In genomic region chr5:90409318-90410177, GRCh38 we compare ENCODE assay signal across 8 cellular contexts. TPM values are rescaled to one million over a fixed set of nuclear protein-coding genes. Genes with fewer than 3 reads are reported as not detected.
DNase-seq lines count a peak whose midpoint lies in the region; ATAC-seq and TF ChIP-seq lines count a peak whose summit lies in the region.

CETN3 (minus strand) TSS chr5:90409756; CDS start chr5:90409661, 95 bp downstream.

- ATAC-seq in HG03175 (IDR thresholded peaks at IDR 0.05; ENCODE audit: unreplicated experiment): peak; percentile 94
- peak; percentile 92 for ATAC-seq in WTC11

- in situ Hi-C loops in GM18951 (cut with MboI; ENCODE audit: low sequenced_read_pairs, unreplicated experiment): no loop called here

- H3K27ac ChIP-seq in caudate nucleus (ENCODE audit: low read depth, low read length): peak within 1 kb of the TSS; percentile 99

- no peak for TF ChIP-seq CTCF in WTC11 (IDR thresholded peaks at IDR 0.05)

- POLR2A ChIA-PET in WTC11 (lab: Charles Lee): interaction anchor here (0.6 to 1.5 kb wide), 13 partner anchors 8 to 1526 kb away, joined by 3 to 10 read pairs (median 3); partner anchors contain the start of genes ARRDC3, MBLAC2, MEF2C and POLR3G

- H3K9me3 Mint-ChIP-seq in WTC11 (no peaks in the 10 kb centered on the region; the same call in 1 of the 2 replicates), immature natural killer cell (no peaks in the 10 kb centered on the region)

- H3K36me3 Mint-ChIP-seq in WTC11: peaks cover 6% of the 10 kb centered on the region
- H3K36me3 Mint-ChIP-seq in immature natural killer cell: peaks cover 4 to 9% (median 7%) of the 10 kb centered on the region in 3 donors

- TF ChIP-seq POLR2A in GM18951 (IDR thresholded peaks at IDR 0.05; ENCODE audit: extremely low read depth, insufficient read depth, insufficient read length): peak; percentile 92

- no peaks in the 10 kb centered on the region; the same call in 1 of the 2 replicates for H3K27me3 Mint-ChIP-seq in WTC11 (ENCODE audit: low read depth)
- peaks cover 0 to 3% (median 2%) of the 10 kb centered on the region in 3 donors for H3K27me3 Mint-ChIP-seq in immature natural killer cell (ENCODE audit: low read depth in 3 of 3)

- CTCF ChIA-PET in WTC11 (lab: Charles Lee): interaction anchor here (0.7 to 1.9 kb wide), 5 partner anchors 12 to 374 kb away, joined by 3 to 10 read pairs (median 3); partner anchors contain the start of genes MBLAC2 and POLR3G

- H3K4me3 Mint-ChIP-seq in WTC11 (no peak within 1 kb of the TSS), immature natural killer cell (no peak within 1 kb of the TSS)

- H3K27ac Mint-ChIP-seq in WTC11 (no peak within 1 kb of the TSS), immature natural killer cell (no peak within 1 kb of the TSS)

- H3K4me1 Mint-ChIP-seq in WTC11 (peaks cover 19% of the 10 kb centered on the region), immature natural killer cell (no peaks in the 10 kb centered on the region)

- DNase-seq in AG08396 (ENCODE audit: low spot score) (peak; percentile 88), NCI-H226 (peak; percentile 89), WTC11 (ENCODE audit: low spot score) (peak; percentile 91), caudate nucleus (lab: John Stamatoyannopoulos, UW) (peak; percentile 74 to 99 (median 95)), immature natural killer cell (peak; percentile 87 to 92 (median 91)), smooth muscle cell of the brain vasculature (ENCODE audit: low read depth, low spot score) (peak; percentile 86)

TF ChIP-seq in WTC11, 78 proteins besides CTCF, POLR2A, EP300 and RAD21 (continues in another document):
- TF ChIP-seq IRF1 (CRISPR knock-in tag; IDR thresholded peaks at IDR 0.05) (no peak), E2F5 (CRISPR knock-in tag; IDR thresholded peaks at IDR 0.05) (0 out of 2 replicates have a peak, but pooled peaks have one; percentile 26), ARID4B (CRISPR knock-in tag; IDR thresholded peaks at IDR 0.05; ENCODE audit: borderline replicate concordance) (peak; percentile 86; the same call in 1 of the 2 replicates), NFYB (CRISPR knock-in tag; conservative IDR thresholded peaks at IDR 0.05; ENCODE audit: low read depth) (peak; percentile 84), HMGA2 (CRISPR knock-in tag; IDR thresholded peaks at IDR 0.05) (no peak), SMAD4 (CRISPR knock-in tag; IDR thresholded peaks at IDR 0.05) (no peak), MYBL2 (CRISPR knock-in tag; IDR thresholded peaks at IDR 0.05) (peak; percentile 87), ZBTB43 (CRISPR knock-in tag; IDR thresholded peaks at IDR 0.05) (peak; percentile 50; the same call in 1 of the 2 replicates), GRHL2 (CRISPR knock-in tag; IDR thresholded peaks at IDR 0.05; ENCODE audit: insufficient replicate concordance, severe bottlenecking) (no peak), ZNF317 (CRISPR knock-in tag; IDR thresholded peaks at IDR 0.05; ENCODE audit: borderline replicate concordance, low read depth) (no peak), TEAD1 (CRISPR knock-in tag; IDR thresholded peaks at IDR 0.05) (peak; percentile 55), SMAD3 (CRISPR knock-in tag; IDR thresholded peaks at IDR 0.05; ENCODE audit: borderline replicate concordance) (no peak), PRDM15 (CRISPR knock-in tag; IDR thresholded peaks at IDR 0.05) (0 out of 2 replicates have a peak, but pooled peaks have one; percentile 23), E2F4 (CRISPR knock-in tag; IDR thresholded peaks at IDR 0.05; ENCODE audit: borderline replicate concordance, low read depth) (0 out of 2 replicates have a peak, but pooled peaks have one; percentile 62)

RNA-seq across cellular contexts. Expression of gene CETN3, which starts in this region (rescaled TPM):
- 42.2 to 49.0 TPM (median 48.5 TPM) in 3 replicates for total RNA-seq in WTC11 (2021)
- polyA plus RNA-seq in immature natural killer cell: 10 to 100 TPM in 2 of 3 donors, 1 to 10 TPM in 1; 2.2 to 15.1 (median 10.7) TPM

Comparison
In these comparisons a context has a peak if more than half of its experiments do, and no peak if none do; other contexts are left out.
1. Peak in every context shown above with its lines: DNase-seq, ATAC-seq and H3K27ac ChIP-seq.